1 cellular context compared by ENCODE assay signal in the genomic region with DNA sequence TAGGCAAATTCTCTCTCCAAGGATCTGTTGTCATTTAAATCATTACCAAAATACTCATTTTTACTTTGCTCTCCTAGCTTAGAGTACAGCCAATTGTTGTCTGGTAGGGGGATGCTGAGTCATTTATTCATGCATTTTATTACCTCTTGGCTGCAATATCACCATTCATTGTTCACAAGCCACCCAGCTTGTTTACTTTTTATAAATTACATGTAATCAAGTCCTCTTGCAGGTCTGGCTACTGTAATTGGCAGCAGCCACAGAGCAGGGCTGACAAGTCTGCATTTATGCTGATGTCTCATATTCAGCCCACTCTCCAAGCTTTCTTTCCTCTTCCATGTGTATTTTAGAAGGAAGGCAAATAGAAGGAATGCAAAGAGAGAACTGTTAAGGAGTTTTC.
TF ChIP-seq lines count a peak whose summit lies in the region.

No MANE protein-coding gene starts in this region.

TF ChIP-seq in SK-N-SH, 30 proteins besides CTCF, POLR2A, EP300 and RAD21 (continued from another document):
- TF ChIP-seq PBX3 (IDR thresholded peaks at IDR 0.05) (no peak), RXRA (IDR thresholded peaks at IDR 0.05; ENCODE audit: borderline replicate concordance, low read depth) (no peak), TCF12 (IDR thresholded peaks at IDR 0.05) (peak; percentile 55), NRF1 (IDR thresholded peaks at IDR 0.05; ENCODE audit: low read depth, low read length) (no peak), FOXJ3 (CRISPR knock-in tag; IDR thresholded peaks at IDR 0.05) (0 out of 2 replicates have a peak, but pooled peaks have one; percentile 21), RCOR1 (IDR thresholded peaks at IDR 0.05; ENCODE audit: low read length) (no peak), GABPA (IDR thresholded peaks at IDR 0.05; ENCODE audit: low read depth) (no peak)
